12 cellular contexts compared by ENCODE assay signal in the genomic region with DNA sequence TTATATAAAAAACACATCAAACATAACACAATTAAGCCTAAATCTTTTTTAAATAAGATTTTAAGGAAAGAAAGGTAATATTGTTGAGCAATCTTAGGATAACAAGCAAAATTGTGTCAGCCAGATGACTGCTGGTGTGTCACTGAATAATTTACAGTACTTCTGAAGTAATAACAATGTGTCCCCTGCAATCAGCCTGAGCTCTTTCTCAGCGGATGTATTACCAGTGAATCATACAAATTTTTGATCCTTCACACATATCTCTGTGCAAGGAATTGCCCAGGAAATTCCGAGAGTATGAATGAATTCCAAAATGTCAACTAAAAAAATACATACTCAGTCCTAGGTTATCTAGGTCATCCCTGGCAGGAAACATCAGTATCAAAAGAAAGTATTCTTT.
DNase-seq lines count a peak whose midpoint lies in the region; ATAC-seq and TF ChIP-seq lines count a peak whose summit lies in the region.
"Had no signal": no experiment of that assay in that cellular context is flagged by ENCODE, and none has a peak within 500 bp of the region (broad histone marks: within the 10 kb centered on the region; RNA-seq: fewer than 3 reads in every experiment).

No MANE protein-coding gene starts in this region.

- ATAC-seq in GM21381 (IDR thresholded peaks at IDR 0.05; ENCODE audit: unreplicated experiment) = no peak
- ATAC-seq: CD8-positive, alpha-beta T cell; T-helper 17 cell had no signal

- peaks cover 60% of the 10 kb centered on the region for H3K4me1 Mint-ChIP-seq in chondrocyte (ENCODE audit: low read depth)
- H3K4me1 Mint-ChIP-seq: T-helper 17 cell had no signal

- no peaks in the 10 kb centered on the region for H3K36me3 Mint-ChIP-seq in chondrocyte (ENCODE audit: low read depth)
- H3K36me3 Mint-ChIP-seq: CD8-positive, alpha-beta T cell had no signal

- H3K4me3 Mint-ChIP-seq in chondrocyte (ENCODE audit: unreplicated experiment) = no peak overlapping the region
- H3K4me3 Mint-ChIP-seq: CD8-positive, alpha-beta T cell; T-helper 17 cell had no signal

- peak overlapping the region; percentile 91 for H3K27ac Mint-ChIP-seq in chondrocyte (ENCODE audit: unreplicated experiment)
- H3K27ac Mint-ChIP-seq: CD8-positive, alpha-beta T cell; T-helper 17 cell had no signal

- H3K27me3 Mint-ChIP-seq in chondrocyte (ENCODE audit: low read depth) = no peaks in the 10 kb centered on the region

- TF ChIP-seq CTCF in AG09319 (IDR thresholded peaks at IDR 0.05; ENCODE audit: low read depth, low read length) (no peak), chondrocyte (IDR thresholded peaks at IDR 0.05) (no peak)

- H3K9me3 Mint-ChIP-seq in chondrocyte (ENCODE audit: low read depth) = no peaks in the 10 kb centered on the region
- H3K9me3 Mint-ChIP-seq: CD8-positive, alpha-beta T cell had no signal

- DNase-seq in AG09319 (ENCODE audit: extremely low read depth, low read depth) (peak; percentile 72), LoVo (ENCODE audit: low spot score) (peak; percentile 6), chondrocyte (ENCODE audit: low spot score) (no peak), lung microvascular endothelial cell (ENCODE audit: low read depth in 2 of 2) (peak; percentile 63 to 94), GM19240 (ENCODE audit: insufficient read length, low spot score) (no peak), NCI-H146 (lab: John Stamatoyannopoulos, UW) (no peak)
- no peak for DNase-seq in stimulated activated CD4-positive, alpha-beta T cell treated with anti-CD3 and anti-CD28 coated beads, Interleukin-4, amount 100 ng/mL, for 24 hours
- DNase-seq: CD8-positive, alpha-beta T cell; NCI-H82; stimulated activated CD4-positive, alpha-beta T cell treated with anti-CD3 and anti-CD28 coated beads, Interleukin-2, amount 100 ng/mL, for 48 hours; T-helper 17 cell had no signal

Comparison
In these comparisons a context has a peak if more than half of its experiments do, and no peak if none do; other contexts are left out.
1. DNase-seq: peak in AG09319 (single experiment), LoVo (single experiment) and lung microvascular endothelial cell (2 of 2); none in chondrocyte (single experiment), stimulated activated CD4-positive, alpha-beta T cell treated with anti-CD3 and anti-CD28 coated beads, Interleukin-4, amount 100 ng/mL, for 24 hours (single experiment), GM19240 (single experiment) and NCI-H146 (single experiment).